8 cellular contexts compared by ENCODE assay signal in genomic region chr13:25286308-25286968, GRCh38. TPM values are rescaled to one million over a fixed set of nuclear protein-coding genes. Genes with fewer than 3 reads are reported as not detected.
A peak's percentile ranks its signal among the peaks of the same experiment; 100 is the strongest.
DNase-seq lines count a peak whose midpoint lies in the region; ATAC-seq lines count a peak whose summit lies in the region.

No MANE protein-coding gene starts in this region.

- ATAC-seq in GM19043 (IDR thresholded peaks at IDR 0.05; ENCODE audit: low read depth, unreplicated experiment) (peak; percentile 22), T-cell (replicated peaks in 1 of 4) (peak; percentile 28 to 41 (median 38))
- peak; percentile 60 to 65 for ATAC-seq in stimulated activated naive B cell treated with anti-CD40 and anti-IgM and Interleukin-4, amounts not matched to agents 10 μg/mL and 1 μg/mL and 100 μg/mL, for 72 hours (replicated peaks)

- peaks cover 0 to 8% of the 10 kb centered on the region in 2 donors for H3K27me3 Mint-ChIP-seq in T-cell
- H3K27me3 Mint-ChIP-seq in stimulated activated naive B cell treated with anti-CD40 and anti-IgM and Interleukin-4, amounts not matched to agents 10 μg/mL and 1 μg/mL and 100 μg/mL, for 72 hours: peaks cover 3 to 10% of the 10 kb centered on the region in 2 donors

- H3K9me3 ChIP-seq in HUES6 (ENCODE audit: control insufficient read depth, insufficient read depth, low read depth, low read length): no peaks in the 10 kb centered on the region

- H3K36me3 ChIP-seq in HUES6 (ENCODE audit: control insufficient read depth, insufficient read depth, low read length): no peaks in the 10 kb centered on the region

- DNase-seq in CD1c-positive myeloid dendritic cell (ENCODE audit: extremely low spot score): peak; percentile 82
- DNase-seq in T-cell: peak in 33 of 34 experiments; percentile 4 to 66 (median 40)
- peak; percentile 22 for DNase-seq in kidney glomerular epithelial cell (lab: John Stamatoyannopoulos, UW)
- DNase-seq in stimulated activated naive B cell treated with anti-CD40 and anti-IgM and Interleukin-4, amounts not matched to agents 10 μg/mL and 1 μg/mL and 100 μg/mL, for 72 hours: peak; percentile 47
- no peak for DNase-seq in OCI-M2 (lab: John Stamatoyannopoulos, UW; ENCODE audit: unreplicated experiment)

- peaks cover 15% of the 10 kb centered on the region for H3K36me3 Mint-ChIP-seq in T-cell
- H3K36me3 Mint-ChIP-seq in stimulated activated naive B cell treated with anti-CD40 and anti-IgM and Interleukin-4, amounts not matched to agents 10 μg/mL and 1 μg/mL and 100 μg/mL, for 72 hours: peaks cover 3 to 14% of the 10 kb centered on the region in 2 donors

- CTCF ChIA-PET in T-cell (lab: Charles Lee): interaction anchor here (0.6 to 3.3 kb wide), 7 partner anchors 11 to 1017 kb away, joined by 3 to 13 read pairs (median 4); no protein-coding TSS in a partner anchor

- H3K9me3 Mint-ChIP-seq in T-cell: no peaks in the 10 kb centered on the region
- no peaks in the 10 kb centered on the region for H3K9me3 Mint-ChIP-seq in stimulated activated naive B cell treated with anti-CD40 and anti-IgM and Interleukin-4, amounts not matched to agents 10 μg/mL and 1 μg/mL and 100 μg/mL, for 72 hours

- no peaks in the 10 kb centered on the region for H3K27me3 ChIP-seq in HUES6 (ENCODE audit: control insufficient read depth, insufficient read depth, low read length)

- no peak overlapping the region for H3K27ac ChIP-seq in HUES6 (ENCODE audit: low read depth, low read length)
- peak overlapping the region; percentile 32 for H3K27ac ChIP-seq in cingulate gyrus (ENCODE audit: low read depth, low read length)

- POLR2A ChIA-PET in T-cell (lab: Charles Lee): interaction anchor here (0.6 to 1.5 kb wide), 9 partner anchors 10 to 38 kb away, joined by 3 to 8 read pairs (median 3); no protein-coding TSS in a partner anchor

- H3K4me1 ChIP-seq in HUES6 (ENCODE audit: control insufficient read depth, insufficient read depth, low read length): no peaks in the 10 kb centered on the region

- H3K27ac Mint-ChIP-seq in T-cell: peak overlapping the region; percentile 86 to 95
- peak overlapping the region; percentile 99 for H3K27ac Mint-ChIP-seq in stimulated activated naive B cell treated with anti-CD40 and anti-IgM and Interleukin-4, amounts not matched to agents 10 μg/mL and 1 μg/mL and 100 μg/mL, for 72 hours

- peak overlapping the region; percentile 75 for H3K9ac ChIP-seq in HUES6 (ENCODE audit: low read length)

- peaks cover 46 to 60% (median 58%) of the 10 kb centered on the region in 3 donors for H3K4me1 Mint-ChIP-seq in T-cell
- H3K4me1 Mint-ChIP-seq in stimulated activated naive B cell treated with anti-CD40 and anti-IgM and Interleukin-4, amounts not matched to agents 10 μg/mL and 1 μg/mL and 100 μg/mL, for 72 hours: peaks cover 20 to 37% of the 10 kb centered on the region in 2 donors

- H3K4me3 Mint-ChIP-seq in T-cell: peak overlapping the region; percentile 88 to 100 (median 91)
- H3K4me3 Mint-ChIP-seq in stimulated activated naive B cell treated with anti-CD40 and anti-IgM and Interleukin-4, amounts not matched to agents 10 μg/mL and 1 μg/mL and 100 μg/mL, for 72 hours: peak overlapping the region; percentile 83 to 84

- H3K4me3 ChIP-seq in HUES6 (ENCODE audit: low read depth, low read length): peak overlapping the region; percentile 90

RNA-seq across cellular contexts. Expression of gene MTMR6, which starts 0.8 kb away (rescaled TPM):
- 10 to 100 TPM; 15.6 to 19.2 (median 16.3) TPM for total RNA-seq in T-cell

RNA-seq across cellular contexts. Expression of gene NUP58, which starts 15.0 kb away (rescaled TPM):
- total RNA-seq in T-cell: 10 to 100 TPM; 33.2 to 59.1 (median 37.3) TPM
